ENCODE assay signal across 23 cellular contexts in the genomic region with DNA sequence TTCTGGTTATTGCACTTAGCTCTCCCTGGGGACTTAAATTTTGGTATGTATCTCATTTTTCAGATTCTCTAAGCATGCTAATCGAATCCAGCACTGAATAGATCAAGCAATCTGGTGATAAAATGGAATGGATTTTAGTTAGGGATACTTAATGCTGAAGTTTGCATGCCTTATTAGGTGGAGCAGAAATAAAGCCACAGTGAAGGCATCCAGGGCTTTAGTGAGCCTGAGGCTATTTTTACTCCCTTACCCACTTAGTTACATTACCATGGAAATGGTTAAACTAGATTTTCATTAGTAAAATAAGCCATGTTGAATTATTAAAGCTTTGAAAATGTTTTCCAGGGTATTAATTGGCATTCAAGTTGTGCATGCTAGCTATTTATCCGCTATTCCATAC. TPM values are rescaled to one million over a fixed set of nuclear protein-coding genes. Genes with fewer than 3 reads are reported as not detected.
"Had no signal": no experiment of that assay in that cellular context is flagged by ENCODE, and none has a peak within 500 bp of the region (broad histone marks: within the 10 kb centered on the region; RNA-seq: fewer than 3 reads in every experiment).

No MANE protein-coding gene starts in this region.

- H3K36me3 ChIP-seq: adrenal gland, breast epithelium, MG63 had no signal

- DNase-seq: activated CD4-positive, alpha-beta T cell treated with anti-CD3 and anti-CD28 coated beads for 48 hours; activated CD4-positive, alpha-beta T cell treated with anti-CD3 and anti-CD28 coated beads, Interleukin-2, amount 50 U/mL, for 4 hours; activated CD4-positive, CD25-positive, alpha-beta regulatory T cell treated with anti-CD3 and anti-CD28 coated beads, Interleukin-2, amount 50 U/mL, for 72 hours; activated CD8-positive, alpha-beta memory T cell treated with anti-CD3 and anti-CD28 coated beads, Interleukin-2, amount 50 U/mL, for 48 hours; activated CD8-positive, alpha-beta T cell treated with anti-CD3 and anti-CD28 coated beads, Interleukin-2, amount 10 ng/mL, durations not matched to agents 7 days and 5 days; activated naive CD4-positive, alpha-beta T cell treated with anti-CD3 and anti-CD28 coated beads, Interleukin-2, amount 50 U/mL, for 16 hours; activated naive CD8-positive, alpha-beta T cell treated with anti-CD3 and anti-CD28 coated beads, Interleukin-2, amount 10 ng/mL, durations not matched to agents 7 days and 5 days; activated T-cell treated with anti-CD3 and anti-CD28 coated beads, Interleukin-2, amount 50 U/mL, for 1 hour; adrenal gland; central memory CD4-positive, alpha-beta T cell; MG63; MV-4-11; NCI-H1105; NCI-H146; NCI-H1930; NCI-H2107; NCI-H226; RPMI8226; T-helper 17 cell; T-helper 9 cell had no signal

- H3K4me1 ChIP-seq: adrenal gland, breast epithelium had no signal

- H3K9me3 ChIP-seq: adrenal gland, breast epithelium, MG63 had no signal

- H3K27me3 ChIP-seq: adrenal gland, breast epithelium had no signal

- H3K27ac ChIP-seq: adrenal gland, breast epithelium had no signal

- ATAC-seq: activated CD8-positive, alpha-beta T cell treated with anti-CD3 and anti-CD28 coated beads, Interleukin-2, amount 10 ng/mL, durations not matched to agents 7 days and 5 days; Right ventricle myocardium inferior; T-helper 17 cell had no signal

- H3K4me3 ChIP-seq: adrenal gland, breast epithelium, MG63 had no signal

RNA-seq across cellular contexts. Expression of a gene that starts 1.5 kb away (rescaled TPM):
- total RNA-seq: activated CD8-positive, alpha-beta T cell treated with anti-CD3 and anti-CD28 coated beads, Interleukin-2, amount 10 ng/mL, durations not matched to agents 7 days and 5 days; activated naive CD8-positive, alpha-beta T cell treated with anti-CD3 and anti-CD28 coated beads, Interleukin-2, amount 10 ng/mL, durations not matched to agents 7 days and 5 days; Right ventricle myocardium inferior; WTC11 had no signal
